Comparison of ENCODE assay signal across 8 cellular contexts in genomic region chr1:116374340-116375164, GRCh38. TPM values are rescaled to one million over a fixed set of nuclear protein-coding genes. Genes with fewer than 3 reads are reported as not detected.
DNase-seq lines count a peak whose midpoint lies in the region; ATAC-seq and TF ChIP-seq lines count a peak whose summit lies in the region.

No MANE protein-coding gene starts in this region.

- H3K9me3 Mint-ChIP-seq in activated naive CD8-positive, alpha-beta T cell treated with anti-CD3 and anti-CD28 coated beads, Interleukin-2, amount 50 U/mL, for 24 hours: no peaks in the 10 kb centered on the region

- POLR2A ChIA-PET in BJ (lab: Charles Lee): interaction anchor here (0.6 kb wide), 1 partner anchor 263 kb away, joined by 8 read pairs; the partner anchor contains the start of gene MAB21L3

- H3K27me3 Mint-ChIP-seq in activated naive CD8-positive, alpha-beta T cell treated with anti-CD3 and anti-CD28 coated beads, Interleukin-2, amount 50 U/mL, for 24 hours: peaks cover 2% of the 10 kb centered on the region

- H3K27me3 ChIP-seq in BJ (ENCODE audit: control insufficient read depth, insufficient read depth, low read length) (no peaks in the 10 kb centered on the region), spleen (replicated peaks in 1 of 7) (peaks cover 0 to 6% (median 0%) of the 10 kb centered on the region in 7 donors)

- TF ChIP-seq CTCF in BJ (IDR thresholded peaks at IDR 0.05; ENCODE audit: insufficient read depth, low read depth, low read length): no peak
- TF ChIP-seq CTCF in spleen (IDR thresholded peaks at IDR 0.05 in 8 of 11, conservative IDR thresholded peaks at IDR 0.05 in 3 of 11): no peak

- no peak for ATAC-seq in activated naive CD8-positive, alpha-beta T cell treated with anti-CD3 and anti-CD28 coated beads, Interleukin-2, amount 50 U/mL, for 24 hours
- ATAC-seq in GM18873 (IDR thresholded peaks at IDR 0.05; ENCODE audit: low FRiP score, unreplicated experiment) (no peak), GM21825 (IDR thresholded peaks at IDR 0.05; ENCODE audit: unreplicated experiment) (no peak)

- peaks cover 49% of the 10 kb centered on the region for H3K4me1 Mint-ChIP-seq in activated naive CD8-positive, alpha-beta T cell treated with anti-CD3 and anti-CD28 coated beads, Interleukin-2, amount 50 U/mL, for 24 hours

- peak overlapping the region; percentile 88 to 98 (median 95) for H3K27ac ChIP-seq in spleen

- H3K4me3 ChIP-seq in BJ (ENCODE audit: low read depth, low read length): peak overlapping the region; percentile 94
- peak overlapping the region; percentile 69 for H3K4me3 ChIP-seq in Jurkat, Clone E6-1 (ENCODE audit: low read length)
- peak overlapping the region; percentile 73 for H3K4me3 ChIP-seq in iPS-11a (ENCODE audit: low read depth, low read length)
- H3K4me3 ChIP-seq in spleen: peak overlapping the region; percentile 69 to 93 (median 82)

- H3K36me3 ChIP-seq in BJ (ENCODE audit: control insufficient read depth, insufficient read depth, low read length) (no peaks in the 10 kb centered on the region), spleen (no peaks in the 10 kb centered on the region)

- peak overlapping the region; percentile 89 for H3K27ac Mint-ChIP-seq in activated naive CD8-positive, alpha-beta T cell treated with anti-CD3 and anti-CD28 coated beads, Interleukin-2, amount 50 U/mL, for 24 hours

- DNase-seq in BJ (ENCODE audit: low read depth) (no peak), spleen (peak; percentile 76), NCI-H1436 treated with DMSO at 0.1 percent for 48 hours (lab: John Stamatoyannopoulos, UW) (no peak)
- DNase-seq in Jurkat, Clone E6-1 (ENCODE audit: low read depth, low spot score): no peak
- DNase-seq in activated naive CD8-positive, alpha-beta T cell treated with anti-CD3 and anti-CD28 coated beads, Interleukin-2, amount 50 U/mL, for 24 hours: no peak

- CTCF ChIA-PET in BJ (lab: Yijun Ruan, JAX): interaction anchor here (3.0 kb wide), 1 partner anchor 124 kb away, joined by 12 read pairs; no protein-coding TSS in a partner anchor

- peaks cover 20% of the 10 kb centered on the region for H3K36me3 Mint-ChIP-seq in activated naive CD8-positive, alpha-beta T cell treated with anti-CD3 and anti-CD28 coated beads, Interleukin-2, amount 50 U/mL, for 24 hours (ENCODE audit: low read depth)

- no peaks in the 10 kb centered on the region for H3K9me3 ChIP-seq in spleen

- TF ChIP-seq POLR2A in spleen (IDR thresholded peaks at IDR 0.05): no peak

- intact Hi-C loops in spleen (cut with DNase I; ENCODE audit: low total_unique reads): no loop called here

- peak overlapping the region; percentile 97 for H3K4me3 Mint-ChIP-seq in activated naive CD8-positive, alpha-beta T cell treated with anti-CD3 and anti-CD28 coated beads, Interleukin-2, amount 50 U/mL, for 24 hours

- H3K4me1 ChIP-seq in spleen: peaks cover 40 to 70% (median 64%) of the 10 kb centered on the region in 6 donors

- WGBS in spleen, 5 donors: 16 to 27% (median 26%) methylated on average over 26 of the region's 26 CpGs

RNA-seq across cellular contexts. Expression of gene ATP1A1, which starts 1.5 kb away (rescaled TPM):
- polyA plus RNA-seq in BJ (2011; rRNA removed): 312 and 392 TPM in 2 replicates
- 195 and 252 TPM in 2 replicates for polyA minus RNA-seq in BJ (2011; rRNA and poly(A)+ RNA removed)
- polyA plus RNA-seq in Jurkat, Clone E6-1 (2012; ENCODE audit: insufficient read depth, insufficient read length): 160 TPM
- 100 to 1,000 TPM; 123 to 209 (median 141) TPM for total RNA-seq in spleen
- 10 to 100 TPM; 34.5 to 62.0 (median 49.2) TPM for polyA plus RNA-seq in spleen
